8 cellular contexts compared by ENCODE assay signal in genomic region chr5:21341868-21342261, GRCh38.
DNase-seq lines count a peak whose midpoint lies in the region; ATAC-seq, FAIRE-seq and TF ChIP-seq lines count a peak whose summit lies in the region.
"Not testable (repeated sequence)": the region's sequence is repeated elsewhere in the genome, so short reads cannot be mapped to it uniquely, and the experiment has no call there.

No MANE protein-coding gene starts in this region.

- FAIRE-seq in astrocyte (lab: Jason Lieb, UNC): not testable (repeated sequence)

- not testable (repeated sequence) for H3K27me3 ChIP-seq in CD8-positive, alpha-beta memory T cell (ENCODE audit: insufficient read depth, low read length, poor library complexity, severe bottlenecking); astrocyte (ENCODE audit: insufficient read depth, low read length); naive thymus-derived CD4-positive, alpha-beta T cell (ENCODE audit: control insufficient read depth in 2 of 2, insufficient read depth in 2 of 2, low read length in 2 of 2)

- POLR2A ChIA-PET in CD8-positive, alpha-beta memory T cell (lab: Charles Lee); OCI-LY7 (lab: Charles Lee); activated CD4-positive, alpha-beta memory T cell treated with anti-CD3 and anti-CD28 coated beads for 36 hours (lab: Charles Lee); naive thymus-derived CD4-positive, alpha-beta T cell (lab: Charles Lee): not testable (repeated sequence)

- not testable (repeated sequence) for H3K9me3 Mint-ChIP-seq in CD8-positive, alpha-beta memory T cell; activated CD4-positive, alpha-beta memory T cell treated with anti-CD3 and anti-CD28 coated beads for 36 hours; astrocyte (ENCODE audit: unreplicated experiment); naive thymus-derived CD4-positive, alpha-beta T cell; stimulated activated naive CD8-positive, alpha-beta T cell treated with anti-CD3 and anti-CD28 coated beads, Interleukin-15, amount 100 ng/mL, for 72 hours

- not testable (repeated sequence) for H3K9ac ChIP-seq in astrocyte (ENCODE audit: low read length)

- H3K4me3 Mint-ChIP-seq in CD8-positive, alpha-beta memory T cell: peak overlapping the region in 5 of 7 donors; percentile 30 to 61 (median 46)
- peak overlapping the region; percentile 56 for H3K4me3 Mint-ChIP-seq in activated CD4-positive, alpha-beta memory T cell treated with anti-CD3 and anti-CD28 coated beads for 36 hours
- peak overlapping the region; percentile 78 for H3K4me3 Mint-ChIP-seq in astrocyte (ENCODE audit: unreplicated experiment)
- peak overlapping the region in 9 of 10 donors; percentile 2 to 75 (median 57) for H3K4me3 Mint-ChIP-seq in naive thymus-derived CD4-positive, alpha-beta T cell
- H3K4me3 Mint-ChIP-seq in stimulated activated naive CD8-positive, alpha-beta T cell treated with anti-CD3 and anti-CD28 coated beads, Interleukin-15, amount 100 ng/mL, for 72 hours: peak overlapping the region; percentile 18 to 58

- not testable (repeated sequence) for TF ChIP-seq CTCF in OCI-LY7 (conservative IDR thresholded peaks at IDR 0.05; ENCODE audit: low read length); astrocyte (IDR thresholded peaks at IDR 0.05; ENCODE audit: insufficient read depth, low read depth, low read length); fibroblast of pulmonary artery (IDR thresholded peaks at IDR 0.05; ENCODE audit: low read length, missing control alignments)

- not testable (repeated sequence) for H3K36me3 ChIP-seq in CD8-positive, alpha-beta memory T cell (ENCODE audit: insufficient read depth, low read length); OCI-LY7 (ENCODE audit: insufficient read depth, low read length); astrocyte (ENCODE audit: insufficient read depth, low read length); naive thymus-derived CD4-positive, alpha-beta T cell (ENCODE audit: control insufficient read depth in 2 of 3, insufficient read depth in 3 of 3, low read length in 3 of 3)

- peak in 1 of 5 donors; percentile 17 for DNase-seq in CD8-positive, alpha-beta memory T cell
- DNase-seq in HK-2 (ENCODE audit: unreplicated experiment) (peak; percentile 1), astrocyte (ENCODE audit: low read depth) (peak; percentile 52), fibroblast of pulmonary artery (ENCODE audit: low read depth) (peak; percentile 29)
- not testable (repeated sequence) for DNase-seq in OCI-LY7 (ENCODE audit: low spot score)
- DNase-seq in activated CD4-positive, alpha-beta memory T cell treated with anti-CD3 and anti-CD28 coated beads for 36 hours: peak; percentile 9
- DNase-seq in naive thymus-derived CD4-positive, alpha-beta T cell: peak in 5 of 9 donors; percentile 2 to 33 (median 10)
- DNase-seq in stimulated activated naive CD8-positive, alpha-beta T cell treated with anti-CD3 and anti-CD28 coated beads, Interleukin-15, amount 100 ng/mL, for 72 hours: peak; percentile 1 to 19

- H2AFZ ChIP-seq in OCI-LY7 (ENCODE audit: low read length); astrocyte (ENCODE audit: low read depth, low read length): not testable (repeated sequence)

- not testable (repeated sequence) for H3K4me1 Mint-ChIP-seq in CD8-positive, alpha-beta memory T cell; activated CD4-positive, alpha-beta memory T cell treated with anti-CD3 and anti-CD28 coated beads for 36 hours (ENCODE audit: low read depth); astrocyte (ENCODE audit: low read depth, unreplicated experiment); naive thymus-derived CD4-positive, alpha-beta T cell; stimulated activated naive CD8-positive, alpha-beta T cell treated with anti-CD3 and anti-CD28 coated beads, Interleukin-15, amount 100 ng/mL, for 72 hours

- not testable (repeated sequence) for H3K4me1 ChIP-seq in CD8-positive, alpha-beta memory T cell (ENCODE audit: insufficient read depth, low read length); OCI-LY7 (ENCODE audit: insufficient read depth, low read length, poor library complexity, severe bottlenecking); astrocyte (ENCODE audit: insufficient read depth, low read length); naive thymus-derived CD4-positive, alpha-beta T cell (ENCODE audit: control insufficient read depth in 2 of 2, insufficient read depth in 2 of 2, low read length in 2 of 2)

- not testable (repeated sequence) for H3K4me3 ChIP-seq in CD8-positive, alpha-beta memory T cell (ENCODE audit: low read length); OCI-LY7 (ENCODE audit: low read depth, low read length, poor library complexity, severe bottlenecking); astrocyte (ENCODE audit: insufficient read depth, low read depth, low read length); naive thymus-derived CD4-positive, alpha-beta T cell (ENCODE audit: low read length)
- H3K4me3 ChIP-seq in fibroblast of pulmonary artery (replicated peaks; ENCODE audit: low read depth, low read length): peak overlapping the region; percentile 14

- intact Hi-C loops in OCI-LY7 (cut with micrococcal nuclease; ENCODE audit: unreplicated experiment); activated CD4-positive, alpha-beta memory T cell treated with anti-CD3 and anti-CD28 coated beads for 36 hours (cut with micrococcal nuclease); naive thymus-derived CD4-positive, alpha-beta T cell (cut with micrococcal nuclease): not testable (repeated sequence)

- not testable (repeated sequence) for H3K9me3 ChIP-seq in CD8-positive, alpha-beta memory T cell (ENCODE audit: low read length); OCI-LY7 (ENCODE audit: low read length); astrocyte (ENCODE audit: insufficient read depth, low read depth, low read length); naive thymus-derived CD4-positive, alpha-beta T cell (ENCODE audit: control insufficient read depth in 2 of 3, low read length in 3 of 3)

- CTCF ChIA-PET in CD8-positive, alpha-beta memory T cell (lab: Charles Lee); OCI-LY7 (lab: Charles Lee; ENCODE audit: unreplicated experiment); activated CD4-positive, alpha-beta memory T cell treated with anti-CD3 and anti-CD28 coated beads for 36 hours (lab: Charles Lee); naive thymus-derived CD4-positive, alpha-beta T cell (lab: Charles Lee): not testable (repeated sequence)

- H3K9me2 ChIP-seq in OCI-LY7 (ENCODE audit: insufficient read depth, low read length): not testable (repeated sequence)

- not testable (repeated sequence) for H3K36me3 Mint-ChIP-seq in CD8-positive, alpha-beta memory T cell; activated CD4-positive, alpha-beta memory T cell treated with anti-CD3 and anti-CD28 coated beads for 36 hours; astrocyte (ENCODE audit: low read depth, unreplicated experiment); naive thymus-derived CD4-positive, alpha-beta T cell

- H3K27me3 Mint-ChIP-seq in CD8-positive, alpha-beta memory T cell; activated CD4-positive, alpha-beta memory T cell treated with anti-CD3 and anti-CD28 coated beads for 36 hours; astrocyte (ENCODE audit: low read depth, unreplicated experiment); naive thymus-derived CD4-positive, alpha-beta T cell; stimulated activated naive CD8-positive, alpha-beta T cell treated with anti-CD3 and anti-CD28 coated beads, Interleukin-15, amount 100 ng/mL, for 72 hours: not testable (repeated sequence)

- H4K20me1 ChIP-seq in OCI-LY7 (ENCODE audit: insufficient read depth, low read length); astrocyte (ENCODE audit: insufficient read depth, low read length): not testable (repeated sequence)

- BruUV-seq in OCI-LY7 (replicated peaks; lab: Mats Ljungman, UMichigan): not testable (repeated sequence)

- not testable (repeated sequence) for H3K27ac ChIP-seq in CD8-positive, alpha-beta memory T cell (ENCODE audit: low read depth, low read length); astrocyte (ENCODE audit: low read depth, low read length); naive thymus-derived CD4-positive, alpha-beta T cell (ENCODE audit: low read depth, low read length)
- H3K27ac ChIP-seq in OCI-LY7 (ENCODE audit: low read depth, low read length, poor library complexity, severe bottlenecking): peak overlapping the region; percentile 30

- not testable (repeated sequence) for H3K79me2 ChIP-seq in OCI-LY7 (ENCODE audit: insufficient read depth, low read depth, low read length); astrocyte (ENCODE audit: insufficient read depth, low read length)

- H3K27ac Mint-ChIP-seq in CD8-positive, alpha-beta memory T cell; activated CD4-positive, alpha-beta memory T cell treated with anti-CD3 and anti-CD28 coated beads for 36 hours; astrocyte (ENCODE audit: unreplicated experiment); stimulated activated naive CD8-positive, alpha-beta T cell treated with anti-CD3 and anti-CD28 coated beads, Interleukin-15, amount 100 ng/mL, for 72 hours: not testable (repeated sequence)
- H3K27ac Mint-ChIP-seq in naive thymus-derived CD4-positive, alpha-beta T cell: peak overlapping the region in 2 of 9 donors; percentile 40 to 48

- ATAC-seq in naive thymus-derived CD4-positive, alpha-beta T cell: peak; percentile 49
- peak; percentile 39 for ATAC-seq in stimulated activated naive CD8-positive, alpha-beta T cell treated with anti-CD3 and anti-CD28 coated beads, Interleukin-15, amount 100 ng/mL, for 72 hours

- not testable (repeated sequence) for H3K4me2 ChIP-seq in OCI-LY7 (ENCODE audit: low read length); astrocyte (ENCODE audit: low read length)
